Comparison of ENCODE assay signal across 8 cellular contexts in genomic region chr16:4052801-4053662, GRCh38.
A peak's percentile ranks its signal among the peaks of the same experiment; 100 is the strongest.
DNase-seq lines count a peak whose midpoint lies in the region; ATAC-seq and TF ChIP-seq lines count a peak whose summit lies in the region.

No MANE protein-coding gene starts in this region.

- peaks cover 14% of the 10 kb centered on the region for H3K27me3 Mint-ChIP-seq in nephron progenitor cell (ENCODE audit: low read depth, poor library complexity)
- H3K27me3 Mint-ChIP-seq in activated CD8-positive, alpha-beta T cell treated with anti-CD3 and anti-CD28 coated beads for 36 hours: no peaks in the 10 kb centered on the region

- no peaks in the 10 kb centered on the region for H4K20me1 ChIP-seq in SK-N-SH (ENCODE audit: insufficient read depth)

- no peak overlapping the region for H3K9ac ChIP-seq in SK-N-SH

- 87% methylated on average over 31 of the region's 31 CpGs for WGBS in SK-N-SH (ENCODE audit: low lambda C conversion rate)

- CTCF ChIA-PET in SK-N-SH (lab: Yijun Ruan, JAX): no interaction called here
- CTCF ChIA-PET in activated CD8-positive, alpha-beta T cell treated with anti-CD3 and anti-CD28 coated beads for 36 hours (lab: Charles Lee): no interaction called here

- POLR2A ChIA-PET in SK-N-SH (lab: Yijun Ruan, JAX): no interaction called here
- POLR2A ChIA-PET in activated CD8-positive, alpha-beta T cell treated with anti-CD3 and anti-CD28 coated beads for 36 hours (lab: Charles Lee): interaction anchor here (0.7 kb wide), 1 partner anchor 297 kb away, joined by 3 read pairs; no protein-coding TSS in a partner anchor

- no peaks in the 10 kb centered on the region for H3K9me3 Mint-ChIP-seq in nephron progenitor cell
- no peaks in the 10 kb centered on the region for H3K9me3 Mint-ChIP-seq in activated CD8-positive, alpha-beta T cell treated with anti-CD3 and anti-CD28 coated beads for 36 hours

- no peak overlapping the region for H2AFZ ChIP-seq in SK-N-SH (ENCODE audit: low read depth)

- H3K4me1 Mint-ChIP-seq in nephron progenitor cell: peaks cover 36% of the 10 kb centered on the region
- peaks cover 8% of the 10 kb centered on the region for H3K4me1 Mint-ChIP-seq in activated CD8-positive, alpha-beta T cell treated with anti-CD3 and anti-CD28 coated beads for 36 hours (ENCODE audit: low read depth)

- H3F3A ChIP-seq in SK-N-SH (replicated peaks; ENCODE audit: insufficient read depth): no peaks in the 10 kb centered on the region

- no peak overlapping the region for H3K27ac ChIP-seq in SK-N-SH (ENCODE audit: low read depth in 2 of 2, low read length in 1 of 2)

- H3K27me3 ChIP-seq in SK-N-SH (ENCODE audit: insufficient read depth): no peaks in the 10 kb centered on the region

- no peaks in the 10 kb centered on the region for H3K36me3 ChIP-seq in SK-N-SH (replicated peaks in 1 of 2; ENCODE audit: control insufficient read depth in 1 of 2, insufficient read depth in 2 of 2, low read length in 1 of 2)

- no peaks in the 10 kb centered on the region for H3K36me3 Mint-ChIP-seq in nephron progenitor cell (ENCODE audit: low read depth)
- H3K36me3 Mint-ChIP-seq in activated CD8-positive, alpha-beta T cell treated with anti-CD3 and anti-CD28 coated beads for 36 hours (ENCODE audit: low read depth): no peaks in the 10 kb centered on the region

- H3K4me3 ChIP-seq in HFF-Myc (replicated peaks; ENCODE audit: low read depth, low read length): peak overlapping the region; percentile 39
- H3K4me3 ChIP-seq in epithelial cell of proximal tubule (ENCODE audit: low read depth, low read length): no peak overlapping the region
- H3K4me3 ChIP-seq in SK-N-SH (ENCODE audit: low read depth in 2 of 2, low read length in 1 of 2): no peak overlapping the region

- peaks cover 0 to 3% of the 10 kb centered on the region in 2 experiments; a peak in 2 of 4 replicates for H3K4me1 ChIP-seq in SK-N-SH (ENCODE audit: control insufficient read depth in 1 of 2, insufficient read depth in 2 of 2, low read depth in 1 of 2, low read length in 1 of 2)

- no peaks in the 10 kb centered on the region for H3K9me3 ChIP-seq in SK-N-SH

- ATAC-seq in GM21576 (IDR thresholded peaks at IDR 0.05; ENCODE audit: unreplicated experiment): no peak
- no peak for ATAC-seq in activated CD8-positive, alpha-beta T cell treated with anti-CD3 and anti-CD28 coated beads for 36 hours

- no peak for TF ChIP-seq RAD21 in SK-N-SH (IDR thresholded peaks at IDR 0.05; ENCODE audit: low read length)

- no peaks in the 10 kb centered on the region for H3K79me2 ChIP-seq in SK-N-SH (ENCODE audit: insufficient read depth)

- H3K27ac Mint-ChIP-seq in nephron progenitor cell: peak overlapping the region; percentile 20
- H3K27ac Mint-ChIP-seq in activated CD8-positive, alpha-beta T cell treated with anti-CD3 and anti-CD28 coated beads for 36 hours: no peak overlapping the region

- intact Hi-C loops in activated CD8-positive, alpha-beta T cell treated with anti-CD3 and anti-CD28 coated beads for 36 hours (cut with micrococcal nuclease): no loop called here

- H3K4me2 ChIP-seq in SK-N-SH: no peak overlapping the region

- no peak overlapping the region for H3K4me3 Mint-ChIP-seq in nephron progenitor cell
- no peak overlapping the region for H3K4me3 Mint-ChIP-seq in activated CD8-positive, alpha-beta T cell treated with anti-CD3 and anti-CD28 coated beads for 36 hours

- DNase-seq in HFF-Myc (ENCODE audit: extremely low read depth, low read depth) (no peak), NOMO-1 treated with DMSO at 0.1 percent for 48 hours (lab: John Stamatoyannopoulos, UW; ENCODE audit: unreplicated experiment) (peak; percentile 99), epithelial cell of proximal tubule (ENCODE audit: low read depth) (peak; percentile 60), nephron progenitor cell (no peak), SK-N-SH (no peak)
- no peak for DNase-seq in activated CD8-positive, alpha-beta T cell treated with anti-CD3 and anti-CD28 coated beads for 36 hours
- DNase-seq in activated effector memory CD4-positive, alpha-beta T cell treated with anti-CD3 and anti-CD28 coated beads, Interleukin-2, amount 50 U/mL, for 16 hours: no peak

- no peaks in the 10 kb centered on the region for H3K9me2 ChIP-seq in SK-N-SH

- no peak for TF ChIP-seq CTCF in HFF-Myc (IDR thresholded peaks at IDR 0.05; ENCODE audit: low read depth, low read length, missing control alignments)
- no peak for TF ChIP-seq CTCF in epithelial cell of proximal tubule (conservative IDR thresholded peaks at IDR 0.05; ENCODE audit: low read depth, low read length)
- TF ChIP-seq CTCF in nephron progenitor cell (IDR thresholded peaks at IDR 0.05): no peak
- no peak for TF ChIP-seq CTCF in SK-N-SH (IDR thresholded peaks at IDR 0.05)
- no peak for TF ChIP-seq CTCF in activated CD8-positive, alpha-beta T cell treated with anti-CD3 and anti-CD28 coated beads for 36 hours (IDR thresholded peaks at IDR 0.05)

- TF ChIP-seq EP300 in SK-N-SH (IDR thresholded peaks at IDR 0.05; ENCODE audit: borderline replicate concordance in 1 of 2, low read depth in 1 of 2, low read length in 1 of 2): no peak

TF ChIP-seq in SK-N-SH, 30 proteins besides CTCF, POLR2A, EP300 and RAD21:
- TF ChIP-seq NFIC (IDR thresholded peaks at IDR 0.05; ENCODE audit: borderline replicate concordance) (no peak), MXI1 (IDR thresholded peaks at IDR 0.05; ENCODE audit: low read depth, low read length) (no peak), SMC3 (IDR thresholded peaks at IDR 0.05; ENCODE audit: low read depth, low read length) (no peak), SIN3A (IDR thresholded peaks at IDR 0.05; ENCODE audit: borderline replicate concordance, low read depth, low read length) (no peak), EZH2phosphoT487 (IDR thresholded peaks at IDR 0.05; ENCODE audit: borderline replicate concordance, low read depth) (no peak), TEAD4 (IDR thresholded peaks at IDR 0.05; ENCODE audit: borderline replicate concordance, insufficient read depth) (no peak), FOXJ3 (CRISPR knock-in tag; IDR thresholded peaks at IDR 0.05) (no peak), POLR2AphosphoS5 (IDR thresholded peaks at IDR 0.05; ENCODE audit: low read depth, low read length) (no peak), YY1 (IDR thresholded peaks at IDR 0.05; ENCODE audit: low read depth) (no peak), FOSL2 (IDR thresholded peaks at IDR 0.05; ENCODE audit: borderline replicate concordance, low read depth) (no peak), RCOR1 (IDR thresholded peaks at IDR 0.05; ENCODE audit: low read length) (no peak), NRF1 (IDR thresholded peaks at IDR 0.05; ENCODE audit: low read depth, low read length) (no peak), REST (IDR thresholded peaks at IDR 0.05; ENCODE audit: low read depth, low read length) (no peak)
- TF ChIP-seq, protein P1, sequence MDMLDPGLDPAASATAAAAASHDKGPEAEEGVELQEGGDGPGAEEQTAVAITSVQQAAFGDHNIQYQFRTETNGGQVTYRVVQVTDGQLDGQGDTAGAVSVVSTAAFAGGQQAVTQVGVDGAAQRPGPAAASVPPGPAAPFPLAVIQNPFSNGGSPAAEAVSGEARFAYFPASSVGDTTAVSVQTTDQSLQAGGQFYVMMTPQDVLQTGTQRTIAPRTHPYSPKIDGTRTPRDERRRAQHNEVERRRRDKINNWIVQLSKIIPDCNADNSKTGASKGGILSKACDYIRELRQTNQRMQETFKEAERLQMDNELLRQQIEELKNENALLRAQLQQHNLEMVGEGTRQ (IDR thresholded peaks at IDR 0.05; ENCODE audit: borderline replicate concordance, low read depth, low read length): no peak
- TF ChIP-seq, protein P2, sequence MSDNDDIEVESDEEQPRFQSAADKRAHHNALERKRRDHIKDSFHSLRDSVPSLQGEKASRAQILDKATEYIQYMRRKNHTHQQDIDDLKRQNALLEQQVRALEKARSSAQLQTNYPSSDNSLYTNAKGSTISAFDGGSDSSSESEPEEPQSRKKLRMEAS (IDR thresholded peaks at IDR 0.05; ENCODE audit: low read depth): no peak
TF ChIP-seq in SK-N-SH: peak in this region for 0.

Comparison
In these comparisons a context has a peak if more than half of its experiments do, and no peak if none do; other contexts are left out.
1. DNase-seq: peak in NOMO-1 treated with DMSO at 0.1 percent for 48 hours (single experiment) and epithelial cell of proximal tubule (single experiment); none in HFF-Myc (single experiment), nephron progenitor cell (single experiment), SK-N-SH (single experiment), activated CD8-positive, alpha-beta T cell treated with anti-CD3 and anti-CD28 coated beads for 36 hours (single experiment) and activated effector memory CD4-positive, alpha-beta T cell treated with anti-CD3 and anti-CD28 coated beads, Interleukin-2, amount 50 U/mL, for 16 hours (single experiment).